ENCODE assay signal across 11 cellular contexts in the genomic region with DNA sequence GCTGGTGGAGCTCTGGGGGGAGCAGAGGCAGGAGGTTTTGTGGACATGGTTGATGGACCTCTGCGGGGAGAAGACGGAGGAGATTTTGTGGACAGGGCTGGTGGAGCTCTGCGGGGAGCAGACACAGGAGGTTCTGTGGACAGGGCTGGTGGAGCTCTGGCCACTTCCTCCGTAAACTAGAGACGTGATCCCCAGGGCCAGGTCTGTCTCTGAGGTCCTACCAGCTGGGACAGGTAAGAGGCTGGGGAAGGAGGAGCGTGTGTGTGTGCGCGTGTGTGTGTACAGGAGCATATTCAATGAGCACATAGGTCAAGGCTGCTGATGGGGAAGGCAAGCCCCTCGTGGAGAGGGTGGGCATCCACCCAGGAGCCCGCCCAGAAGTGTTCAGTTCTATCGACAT. TPM values are rescaled to one million over a fixed set of nuclear protein-coding genes. Genes with fewer than 3 reads are reported as not detected.
DNase-seq lines count a peak whose midpoint lies in the region; ATAC-seq, FAIRE-seq and TF ChIP-seq lines count a peak whose summit lies in the region.
"Had no signal": no experiment of that assay in that cellular context is flagged by ENCODE, and none has a peak within 500 bp of the region (broad histone marks: within the 10 kb centered on the region; RNA-seq: fewer than 3 reads in every experiment).

No MANE protein-coding gene starts in this region.

- H3K36me3 ChIP-seq in prostate gland: no peaks in the 10 kb centered on the region
- H3K36me3 ChIP-seq in colonic mucosa: no peaks in the 10 kb centered on the region
- H3K36me3 ChIP-seq: SJSA1 had no signal

- H3K9me3 Mint-ChIP-seq in stimulated activated naive CD8-positive, alpha-beta T cell treated with anti-CD3 and anti-CD28 coated beads, Interleukin-15, amount 100 ng/mL, for 72 hours: no peaks in the 10 kb centered on the region

- H3K27ac ChIP-seq in prostate gland (peak overlapping the region; percentile 67 to 69), colonic mucosa (no peak overlapping the region)
- H3K27ac ChIP-seq: SJSA1 had no signal

- H3K27me3 ChIP-seq in prostate gland (replicated peaks; ENCODE audit: insufficient read depth) (no peaks in the 10 kb centered on the region), colonic mucosa (no peaks in the 10 kb centered on the region)

- no peak for TF ChIP-seq POLR2A in prostate gland (IDR thresholded peaks at IDR 0.05)

- 84% methylated on average over 11 of the region's 11 CpGs for WGBS in prostate gland

- no peaks in the 10 kb centered on the region for H3K27me3 Mint-ChIP-seq in stimulated activated naive CD8-positive, alpha-beta T cell treated with anti-CD3 and anti-CD28 coated beads, Interleukin-15, amount 100 ng/mL, for 72 hours

- peak; percentile 9 for ATAC-seq in stimulated activated naive CD8-positive, alpha-beta T cell treated with anti-CD3 and anti-CD28 coated beads, Interleukin-15, amount 100 ng/mL, for 72 hours
- no peak for ATAC-seq in stimulated activated naive CD8-positive, alpha-beta T cell treated with anti-CD3 and anti-CD28 coated beads, Interleukin-15, Interleukin-2, amounts not matched to agents 100 U/mL and 50 U/mL, for 24 hours
- ATAC-seq in left ventricle myocardium superior: peak; percentile 3

- intact Hi-C loops in left ventricle myocardium superior (cut with micrococcal nuclease) (no loop called here), prostate gland (cut with DNase I) (no loop called here), colonic mucosa (cut with DNase I) (no loop called here)

- DNase-seq in stimulated activated naive CD8-positive, alpha-beta T cell treated with anti-CD3 and anti-CD28 coated beads, Interleukin-15, amount 100 ng/mL, for 72 hours: no peak
- DNase-seq in stimulated activated naive CD8-positive, alpha-beta T cell treated with anti-CD3 and anti-CD28 coated beads, Interleukin-15, Interleukin-2, amounts not matched to agents 100 U/mL and 50 U/mL, for 24 hours: no peak
- peak; percentile 50 for DNase-seq in left ventricle myocardium superior
- DNase-seq in prostate gland (ENCODE audit: low spot score): no peak
- DNase-seq in dermis blood vessel endothelial cell: no peak
- no peak for DNase-seq in colonic mucosa
- DNase-seq in activated CD4-positive, alpha-beta T cell treated with anti-CD3 and anti-CD28 coated beads for 1 hour: no peak
- no peak for DNase-seq in urothelium cell line (ENCODE audit: low spot score)
- DNase-seq: NCI-H1048, NCI-H524 treated with DMSO at 0.1 percent for 48 hours had no signal

- H3K9me3 ChIP-seq in prostate gland (no peaks in the 10 kb centered on the region), colonic mucosa (no peaks in the 10 kb centered on the region)
- H3K9me3 ChIP-seq: SJSA1 had no signal

- no peak overlapping the region for H3K4me3 Mint-ChIP-seq in stimulated activated naive CD8-positive, alpha-beta T cell treated with anti-CD3 and anti-CD28 coated beads, Interleukin-15, amount 100 ng/mL, for 72 hours

- H3K4me1 ChIP-seq in prostate gland (replicated peaks): no peaks in the 10 kb centered on the region
- H3K4me1 ChIP-seq in colonic mucosa: peaks cover 5% of the 10 kb centered on the region
- H3K4me1 ChIP-seq: SJSA1 had no signal

- H3K4me3 ChIP-seq in prostate gland (peak overlapping the region in 1 of 2 donors; percentile 20), colonic mucosa (no peak overlapping the region)
- H3K4me3 ChIP-seq: SJSA1 had no signal

- FAIRE-seq in urothelium cell line (lab: Jason Lieb, UNC): no peak

- peak overlapping the region in 1 of 2 donors; percentile 2 for H3K9ac ChIP-seq in colonic mucosa (ENCODE audit: low read depth in 2 of 2, low read length in 2 of 2)

- peaks cover 64% of the 10 kb centered on the region for H3K4me1 Mint-ChIP-seq in stimulated activated naive CD8-positive, alpha-beta T cell treated with anti-CD3 and anti-CD28 coated beads, Interleukin-15, amount 100 ng/mL, for 72 hours

- H3K27ac Mint-ChIP-seq in stimulated activated naive CD8-positive, alpha-beta T cell treated with anti-CD3 and anti-CD28 coated beads, Interleukin-15, amount 100 ng/mL, for 72 hours: peak overlapping the region; percentile 7 to 27

- TF ChIP-seq CTCF in prostate gland (IDR thresholded peaks at IDR 0.05): no peak
- no peak for TF ChIP-seq CTCF in colonic mucosa (IDR thresholded peaks at IDR 0.05)

RNA-seq across cellular contexts. Expression of a gene that starts 20.6 kb away (rescaled TPM):
- 3.8 TPM for total RNA-seq in left ventricle myocardium superior
- total RNA-seq in prostate gland: 10 to 100 TPM; 11.7 to 17.8 TPM
- 22.0 and 37.2 TPM in 2 replicates for total RNA-seq in dermis blood vessel endothelial cell
- 10 to 100 TPM; 14.9 to 34.2 TPM for total RNA-seq in colonic mucosa
